Comparison of ENCODE assay signal across 1 cellular context in the genomic region with DNA sequence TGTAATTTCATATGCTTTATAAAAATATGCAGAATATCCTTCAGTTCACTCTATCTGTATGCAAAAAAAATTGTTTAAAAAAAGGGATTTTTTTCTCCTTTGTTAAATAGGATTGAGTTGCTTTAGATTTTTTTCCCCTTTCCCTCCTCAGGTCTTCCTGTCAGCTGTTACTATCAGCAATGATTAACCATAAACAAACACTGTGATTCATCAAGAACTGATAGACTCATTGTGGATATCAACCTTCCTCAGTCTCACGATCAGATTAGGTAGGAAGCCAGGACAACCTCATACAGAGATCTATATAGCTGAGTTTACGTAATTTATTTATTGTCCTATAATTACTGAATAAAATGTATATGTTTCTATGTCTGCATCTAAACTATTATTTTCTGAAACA.
TF ChIP-seq lines count a peak whose summit lies in the region.

No MANE protein-coding gene starts in this region.

TF ChIP-seq in HepG2, 621 proteins besides CTCF, POLR2A, EP300 and RAD21 (continued from another document):
- TF ChIP-seq, protein P1, sequence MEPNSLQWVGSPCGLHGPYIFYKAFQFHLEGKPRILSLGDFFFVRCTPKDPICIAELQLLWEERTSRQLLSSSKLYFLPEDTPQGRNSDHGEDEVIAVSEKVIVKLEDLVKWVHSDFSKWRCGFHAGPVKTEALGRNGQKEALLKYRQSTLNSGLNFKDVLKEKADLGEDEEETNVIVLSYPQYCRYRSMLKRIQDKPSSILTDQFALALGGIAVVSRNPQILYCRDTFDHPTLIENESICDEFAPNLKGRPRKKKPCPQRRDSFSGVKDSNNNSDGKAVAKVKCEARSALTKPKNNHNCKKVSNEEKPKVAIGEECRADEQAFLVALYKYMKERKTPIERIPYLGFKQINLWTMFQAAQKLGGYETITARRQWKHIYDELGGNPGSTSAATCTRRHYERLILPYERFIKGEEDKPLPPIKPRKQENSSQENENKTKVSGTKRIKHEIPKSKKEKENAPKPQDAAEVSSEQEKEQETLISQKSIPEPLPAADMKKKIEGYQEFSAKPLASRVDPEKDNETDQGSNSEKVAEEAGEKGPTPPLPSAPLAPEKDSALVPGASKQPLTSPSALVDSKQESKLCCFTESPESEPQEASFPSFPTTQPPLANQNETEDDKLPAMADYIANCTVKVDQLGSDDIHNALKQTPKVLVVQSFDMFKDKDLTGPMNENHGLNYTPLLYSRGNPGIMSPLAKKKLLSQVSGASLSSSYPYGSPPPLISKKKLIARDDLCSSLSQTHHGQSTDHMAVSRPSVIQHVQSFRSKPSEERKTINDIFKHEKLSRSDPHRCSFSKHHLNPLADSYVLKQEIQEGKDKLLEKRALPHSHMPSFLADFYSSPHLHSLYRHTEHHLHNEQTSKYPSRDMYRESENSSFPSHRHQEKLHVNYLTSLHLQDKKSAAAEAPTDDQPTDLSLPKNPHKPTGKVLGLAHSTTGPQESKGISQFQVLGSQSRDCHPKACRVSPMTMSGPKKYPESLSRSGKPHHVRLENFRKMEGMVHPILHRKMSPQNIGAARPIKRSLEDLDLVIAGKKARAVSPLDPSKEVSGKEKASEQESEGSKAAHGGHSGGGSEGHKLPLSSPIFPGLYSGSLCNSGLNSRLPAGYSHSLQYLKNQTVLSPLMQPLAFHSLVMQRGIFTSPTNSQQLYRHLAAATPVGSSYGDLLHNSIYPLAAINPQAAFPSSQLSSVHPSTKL (CRISPR knock-in tag; IDR thresholded peaks at IDR 0.05): peak; percentile 66; the same call in 1 of the 2 replicates
- TF ChIP-seq ZNF788 (CRISPR knock-in tag; IDR thresholded peaks at IDR 0.05; ENCODE audit: borderline replicate concordance): no peak
- TF ChIP-seq, protein P2, sequence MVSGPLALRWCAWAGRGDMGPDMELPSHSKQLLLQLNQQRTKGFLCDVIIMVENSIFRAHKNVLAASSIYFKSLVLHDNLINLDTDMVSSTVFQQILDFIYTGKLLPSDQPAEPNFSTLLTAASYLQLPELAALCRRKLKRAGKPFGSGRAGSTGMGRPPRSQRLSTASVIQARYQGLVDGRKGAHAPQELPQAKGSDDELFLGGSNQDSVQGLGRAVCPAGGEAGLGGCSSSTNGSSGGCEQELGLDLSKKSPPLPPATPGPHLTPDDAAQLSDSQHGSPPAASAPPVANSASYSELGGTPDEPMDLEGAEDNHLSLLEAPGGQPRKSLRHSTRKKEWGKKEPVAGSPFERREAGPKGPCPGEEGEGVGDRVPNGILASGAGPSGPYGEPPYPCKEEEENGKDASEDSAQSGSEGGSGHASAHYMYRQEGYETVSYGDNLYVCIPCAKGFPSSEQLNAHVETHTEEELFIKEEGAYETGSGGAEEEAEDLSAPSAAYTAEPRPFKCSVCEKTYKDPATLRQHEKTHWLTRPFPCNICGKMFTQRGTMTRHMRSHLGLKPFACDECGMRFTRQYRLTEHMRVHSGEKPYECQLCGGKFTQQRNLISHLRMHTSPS (CRISPR knock-in tag; IDR thresholded peaks at IDR 0.05; ENCODE audit: low read depth): no peak
- TF ChIP-seq ZSCAN29 (CRISPR knock-in tag; conservative IDR thresholded peaks at IDR 0.05): no peak
- TF ChIP-seq GABPA (IDR thresholded peaks at IDR 0.05; ENCODE audit: low read depth, low read length): no peak
- peak; percentile 48 for TF ChIP-seq GABPA (CRISPR knock-in tag; IDR thresholded peaks at IDR 0.05; ENCODE audit: low read depth)
- TF ChIP-seq, protein P3, sequence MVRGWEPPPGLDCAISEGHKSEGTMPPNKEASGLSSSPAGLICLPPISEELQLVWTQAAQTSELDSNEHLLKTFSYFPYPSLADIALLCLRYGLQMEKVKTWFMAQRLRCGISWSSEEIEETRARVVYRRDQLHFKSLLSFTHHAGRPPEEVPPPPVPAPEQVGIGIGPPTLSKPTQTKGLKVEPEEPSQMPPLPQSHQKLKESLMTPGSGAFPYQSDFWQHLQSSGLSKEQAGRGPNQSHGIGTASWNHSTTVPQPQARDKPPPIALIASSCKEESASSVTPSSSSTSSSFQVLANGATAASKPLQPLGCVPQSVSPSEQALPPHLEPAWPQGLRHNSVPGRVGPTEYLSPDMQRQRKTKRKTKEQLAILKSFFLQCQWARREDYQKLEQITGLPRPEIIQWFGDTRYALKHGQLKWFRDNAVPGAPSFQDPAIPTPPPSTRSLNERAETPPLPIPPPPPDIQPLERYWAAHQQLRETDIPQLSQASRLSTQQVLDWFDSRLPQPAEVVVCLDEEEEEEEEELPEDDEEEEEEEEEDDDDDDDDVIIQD (CRISPR knock-in tag; IDR thresholded peaks at IDR 0.05; ENCODE audit: low read depth): peak; percentile 98
- TF ChIP-seq, protein P4, sequence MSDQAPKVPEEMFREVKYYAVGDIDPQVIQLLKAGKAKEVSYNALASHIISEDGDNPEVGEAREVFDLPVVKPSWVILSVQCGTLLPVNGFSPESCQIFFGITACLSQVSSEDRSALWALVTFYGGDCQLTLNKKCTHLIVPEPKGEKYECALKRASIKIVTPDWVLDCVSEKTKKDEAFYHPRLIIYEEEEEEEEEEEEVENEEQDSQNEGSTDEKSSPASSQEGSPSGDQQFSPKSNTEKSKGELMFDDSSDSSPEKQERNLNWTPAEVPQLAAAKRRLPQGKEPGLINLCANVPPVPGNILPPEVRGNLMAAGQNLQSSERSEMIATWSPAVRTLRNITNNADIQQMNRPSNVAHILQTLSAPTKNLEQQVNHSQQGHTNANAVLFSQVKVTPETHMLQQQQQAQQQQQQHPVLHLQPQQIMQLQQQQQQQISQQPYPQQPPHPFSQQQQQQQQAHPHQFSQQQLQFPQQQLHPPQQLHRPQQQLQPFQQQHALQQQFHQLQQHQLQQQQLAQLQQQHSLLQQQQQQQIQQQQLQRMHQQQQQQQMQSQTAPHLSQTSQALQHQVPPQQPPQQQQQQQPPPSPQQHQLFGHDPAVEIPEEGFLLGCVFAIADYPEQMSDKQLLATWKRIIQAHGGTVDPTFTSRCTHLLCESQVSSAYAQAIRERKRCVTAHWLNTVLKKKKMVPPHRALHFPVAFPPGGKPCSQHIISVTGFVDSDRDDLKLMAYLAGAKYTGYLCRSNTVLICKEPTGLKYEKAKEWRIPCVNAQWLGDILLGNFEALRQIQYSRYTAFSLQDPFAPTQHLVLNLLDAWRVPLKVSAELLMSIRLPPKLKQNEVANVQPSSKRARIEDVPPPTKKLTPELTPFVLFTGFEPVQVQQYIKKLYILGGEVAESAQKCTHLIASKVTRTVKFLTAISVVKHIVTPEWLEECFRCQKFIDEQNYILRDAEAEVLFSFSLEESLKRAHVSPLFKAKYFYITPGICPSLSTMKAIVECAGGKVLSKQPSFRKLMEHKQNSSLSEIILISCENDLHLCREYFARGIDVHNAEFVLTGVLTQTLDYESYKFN (CRISPR knock-in tag; conservative IDR thresholded peaks at IDR 0.05): peak; percentile 35; the same call in 1 of the 2 replicates
- TF ChIP-seq RXRB (CRISPR knock-in tag; IDR thresholded peaks at IDR 0.05; ENCODE audit: borderline replicate concordance): 0 out of 2 replicates have a peak, but pooled peaks have one; percentile 47
- TF ChIP-seq FOXA3 (CRISPR knock-in tag; IDR thresholded peaks at IDR 0.05): peak; percentile 79
- TF ChIP-seq ZNF644 (CRISPR knock-in tag; IDR thresholded peaks at IDR 0.05; ENCODE audit: low read depth): 0 out of 2 replicates have a peak, but pooled peaks have one; percentile 38
- peak; percentile 42; the same call in 1 of the 2 replicates for TF ChIP-seq HDAC2 (CRISPR knock-in tag; IDR thresholded peaks at IDR 0.05)
- no peak for TF ChIP-seq ZNF746 (CRISPR knock-in tag; IDR thresholded peaks at IDR 0.05)
- TF ChIP-seq, protein P5, sequence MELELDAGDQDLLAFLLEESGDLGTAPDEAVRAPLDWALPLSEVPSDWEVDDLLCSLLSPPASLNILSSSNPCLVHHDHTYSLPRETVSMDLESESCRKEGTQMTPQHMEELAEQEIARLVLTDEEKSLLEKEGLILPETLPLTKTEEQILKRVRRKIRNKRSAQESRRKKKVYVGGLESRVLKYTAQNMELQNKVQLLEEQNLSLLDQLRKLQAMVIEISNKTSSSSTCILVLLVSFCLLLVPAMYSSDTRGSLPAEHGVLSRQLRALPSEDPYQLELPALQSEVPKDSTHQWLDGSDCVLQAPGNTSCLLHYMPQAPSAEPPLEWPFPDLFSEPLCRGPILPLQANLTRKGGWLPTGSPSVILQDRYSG (CRISPR knock-in tag; IDR thresholded peaks at IDR 0.05): no peak
- no peak for TF ChIP-seq ZBTB7A (CRISPR knock-in tag; IDR thresholded peaks at IDR 0.05)
- no peak for TF ChIP-seq RFXANK (CRISPR knock-in tag; IDR thresholded peaks at IDR 0.05)
- TF ChIP-seq ZNF33B (CRISPR knock-in tag; IDR thresholded peaks at IDR 0.05): no peak
- peak; percentile 75 for TF ChIP-seq POGZ (CRISPR knock-in tag; IDR thresholded peaks at IDR 0.05)
- TF ChIP-seq ZNF260 (CRISPR knock-in tag; IDR thresholded peaks at IDR 0.05; ENCODE audit: borderline replicate concordance, low read depth): no peak
- TF ChIP-seq CHD4 (IDR thresholded peaks at IDR 0.05; ENCODE audit: borderline replicate concordance, low read length): peak; percentile 47; the same call in 1 of the 2 replicates
TF ChIP-seq in HepG2: peak in this region for 43.
